ENCODE assay signal across 1 cellular context in the genomic region with DNA sequence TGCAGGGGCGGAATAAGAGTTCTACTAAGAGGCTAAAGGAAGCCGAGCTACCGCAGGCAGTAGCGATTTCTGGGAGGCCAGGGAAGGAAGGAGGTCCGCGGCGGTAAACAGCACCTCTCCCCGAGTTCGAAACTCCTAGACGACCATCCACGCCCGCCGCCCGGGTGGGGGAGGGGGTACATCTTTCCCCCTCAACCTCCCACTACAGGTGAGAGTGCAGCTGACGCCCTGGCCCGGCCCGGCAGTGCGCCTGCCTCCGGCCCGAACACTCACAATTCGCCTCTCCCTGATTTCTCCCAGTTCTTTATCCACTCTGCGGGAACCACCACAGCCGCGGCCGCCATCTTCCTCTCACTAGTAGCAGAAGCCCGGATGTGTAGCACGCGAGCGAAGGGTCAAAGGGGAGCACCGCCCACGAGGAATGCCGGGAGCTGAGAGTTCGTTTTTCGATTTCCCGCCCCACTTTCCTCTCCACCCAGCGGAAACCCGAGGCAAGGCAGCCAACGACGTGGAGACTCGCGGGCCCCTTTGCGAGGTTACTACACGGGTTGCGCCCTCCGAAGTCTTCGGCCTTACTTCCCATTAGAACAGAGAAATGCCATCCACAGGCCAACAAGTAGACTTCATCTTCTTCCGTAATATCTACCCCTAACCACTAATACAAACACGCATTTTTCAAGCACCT.
TF ChIP-seq lines count a peak whose summit lies in the region.

A gene with protein sequence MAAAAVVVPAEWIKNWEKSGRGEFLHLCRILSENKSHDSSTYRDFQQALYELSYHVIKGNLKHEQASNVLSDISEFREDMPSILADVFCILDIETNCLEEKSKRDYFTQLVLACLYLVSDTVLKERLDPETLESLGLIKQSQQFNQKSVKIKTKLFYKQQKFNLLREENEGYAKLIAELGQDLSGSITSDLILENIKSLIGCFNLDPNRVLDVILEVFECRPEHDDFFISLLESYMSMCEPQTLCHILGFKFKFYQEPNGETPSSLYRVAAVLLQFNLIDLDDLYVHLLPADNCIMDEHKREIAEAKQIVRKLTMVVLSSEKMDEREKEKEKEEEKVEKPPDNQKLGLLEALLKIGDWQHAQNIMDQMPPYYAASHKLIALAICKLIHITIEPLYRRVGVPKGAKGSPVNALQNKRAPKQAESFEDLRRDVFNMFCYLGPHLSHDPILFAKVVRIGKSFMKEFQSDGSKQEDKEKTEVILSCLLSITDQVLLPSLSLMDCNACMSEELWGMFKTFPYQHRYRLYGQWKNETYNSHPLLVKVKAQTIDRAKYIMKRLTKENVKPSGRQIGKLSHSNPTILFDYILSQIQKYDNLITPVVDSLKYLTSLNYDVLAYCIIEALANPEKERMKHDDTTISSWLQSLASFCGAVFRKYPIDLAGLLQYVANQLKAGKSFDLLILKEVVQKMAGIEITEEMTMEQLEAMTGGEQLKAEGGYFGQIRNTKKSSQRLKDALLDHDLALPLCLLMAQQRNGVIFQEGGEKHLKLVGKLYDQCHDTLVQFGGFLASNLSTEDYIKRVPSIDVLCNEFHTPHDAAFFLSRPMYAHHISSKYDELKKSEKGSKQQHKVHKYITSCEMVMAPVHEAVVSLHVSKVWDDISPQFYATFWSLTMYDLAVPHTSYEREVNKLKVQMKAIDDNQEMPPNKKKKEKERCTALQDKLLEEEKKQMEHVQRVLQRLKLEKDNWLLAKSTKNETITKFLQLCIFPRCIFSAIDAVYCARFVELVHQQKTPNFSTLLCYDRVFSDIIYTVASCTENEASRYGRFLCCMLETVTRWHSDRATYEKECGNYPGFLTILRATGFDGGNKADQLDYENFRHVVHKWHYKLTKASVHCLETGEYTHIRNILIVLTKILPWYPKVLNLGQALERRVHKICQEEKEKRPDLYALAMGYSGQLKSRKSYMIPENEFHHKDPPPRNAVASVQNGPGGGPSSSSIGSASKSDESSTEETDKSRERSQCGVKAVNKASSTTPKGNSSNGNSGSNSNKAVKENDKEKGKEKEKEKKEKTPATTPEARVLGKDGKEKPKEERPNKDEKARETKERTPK (N-terminal part only) (minus strand): TSS at position 374 of the 685 bp plus-strand sequence. CDS start 30 bp downstream, at position 344.

TF ChIP-seq in HepG2, 621 proteins besides CTCF, POLR2A, EP300 and RAD21 (continued from another document and continues in another):
- TF ChIP-seq, protein P1, sequence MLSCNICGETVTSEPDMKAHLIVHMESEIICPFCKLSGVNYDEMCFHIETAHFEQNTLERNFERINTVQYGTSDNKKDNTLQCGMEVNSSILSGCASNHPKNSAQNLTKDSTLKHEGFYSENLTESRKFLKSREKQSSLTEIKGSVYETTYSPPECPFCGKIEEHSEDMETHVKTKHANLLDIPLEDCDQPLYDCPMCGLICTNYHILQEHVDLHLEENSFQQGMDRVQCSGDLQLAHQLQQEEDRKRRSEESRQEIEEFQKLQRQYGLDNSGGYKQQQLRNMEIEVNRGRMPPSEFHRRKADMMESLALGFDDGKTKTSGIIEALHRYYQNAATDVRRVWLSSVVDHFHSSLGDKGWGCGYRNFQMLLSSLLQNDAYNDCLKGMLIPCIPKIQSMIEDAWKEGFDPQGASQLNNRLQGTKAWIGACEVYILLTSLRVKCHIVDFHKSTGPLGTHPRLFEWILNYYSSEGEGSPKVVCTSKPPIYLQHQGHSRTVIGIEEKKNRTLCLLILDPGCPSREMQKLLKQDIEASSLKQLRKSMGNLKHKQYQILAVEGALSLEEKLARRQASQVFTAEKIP (CRISPR knock-in tag; IDR thresholded peaks at IDR 0.05; ENCODE audit: borderline replicate concordance), result no peak
- TF ChIP-seq PRMT3 (CRISPR knock-in tag; IDR thresholded peaks at IDR 0.05; ENCODE audit: borderline replicate concordance, low read depth), result no peak
- TF ChIP-seq ZFY (CRISPR knock-in tag; IDR thresholded peaks at IDR 0.05), result peak; percentile 62; the same call in 1 of the 2 replicates
- TF ChIP-seq, protein P2, sequence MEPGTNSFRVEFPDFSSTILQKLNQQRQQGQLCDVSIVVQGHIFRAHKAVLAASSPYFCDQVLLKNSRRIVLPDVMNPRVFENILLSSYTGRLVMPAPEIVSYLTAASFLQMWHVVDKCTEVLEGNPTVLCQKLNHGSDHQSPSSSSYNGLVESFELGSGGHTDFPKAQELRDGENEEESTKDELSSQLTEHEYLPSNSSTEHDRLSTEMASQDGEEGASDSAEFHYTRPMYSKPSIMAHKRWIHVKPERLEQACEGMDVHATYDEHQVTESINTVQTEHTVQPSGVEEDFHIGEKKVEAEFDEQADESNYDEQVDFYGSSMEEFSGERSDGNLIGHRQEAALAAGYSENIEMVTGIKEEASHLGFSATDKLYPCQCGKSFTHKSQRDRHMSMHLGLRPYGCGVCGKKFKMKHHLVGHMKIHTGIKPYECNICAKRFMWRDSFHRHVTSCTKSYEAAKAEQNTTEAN (CRISPR knock-in tag; conservative IDR thresholded peaks at IDR 0.05), result 0 out of 2 replicates have a peak, but pooled peaks have one; percentile 28
- no peak for TF ChIP-seq MTF2 (CRISPR knock-in tag; IDR thresholded peaks at IDR 0.05; ENCODE audit: borderline replicate concordance)
- TF ChIP-seq, protein P3, sequence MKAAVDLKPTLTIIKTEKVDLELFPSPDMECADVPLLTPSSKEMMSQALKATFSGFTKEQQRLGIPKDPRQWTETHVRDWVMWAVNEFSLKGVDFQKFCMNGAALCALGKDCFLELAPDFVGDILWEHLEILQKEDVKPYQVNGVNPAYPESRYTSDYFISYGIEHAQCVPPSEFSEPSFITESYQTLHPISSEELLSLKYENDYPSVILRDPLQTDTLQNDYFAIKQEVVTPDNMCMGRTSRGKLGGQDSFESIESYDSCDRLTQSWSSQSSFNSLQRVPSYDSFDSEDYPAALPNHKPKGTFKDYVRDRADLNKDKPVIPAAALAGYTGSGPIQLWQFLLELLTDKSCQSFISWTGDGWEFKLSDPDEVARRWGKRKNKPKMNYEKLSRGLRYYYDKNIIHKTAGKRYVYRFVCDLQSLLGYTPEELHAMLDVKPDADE (CRISPR knock-in tag; IDR thresholded peaks at IDR 0.05), result no peak
- no peak for TF ChIP-seq ETV6 (CRISPR knock-in tag; conservative IDR thresholded peaks at IDR 0.05)
- no peak for TF ChIP-seq AKAP8 (CRISPR knock-in tag; IDR thresholded peaks at IDR 0.05)
- TF ChIP-seq MTA1 (CRISPR knock-in tag; IDR thresholded peaks at IDR 0.05; ENCODE audit: borderline replicate concordance), result no peak
- TF ChIP-seq, protein P4, sequence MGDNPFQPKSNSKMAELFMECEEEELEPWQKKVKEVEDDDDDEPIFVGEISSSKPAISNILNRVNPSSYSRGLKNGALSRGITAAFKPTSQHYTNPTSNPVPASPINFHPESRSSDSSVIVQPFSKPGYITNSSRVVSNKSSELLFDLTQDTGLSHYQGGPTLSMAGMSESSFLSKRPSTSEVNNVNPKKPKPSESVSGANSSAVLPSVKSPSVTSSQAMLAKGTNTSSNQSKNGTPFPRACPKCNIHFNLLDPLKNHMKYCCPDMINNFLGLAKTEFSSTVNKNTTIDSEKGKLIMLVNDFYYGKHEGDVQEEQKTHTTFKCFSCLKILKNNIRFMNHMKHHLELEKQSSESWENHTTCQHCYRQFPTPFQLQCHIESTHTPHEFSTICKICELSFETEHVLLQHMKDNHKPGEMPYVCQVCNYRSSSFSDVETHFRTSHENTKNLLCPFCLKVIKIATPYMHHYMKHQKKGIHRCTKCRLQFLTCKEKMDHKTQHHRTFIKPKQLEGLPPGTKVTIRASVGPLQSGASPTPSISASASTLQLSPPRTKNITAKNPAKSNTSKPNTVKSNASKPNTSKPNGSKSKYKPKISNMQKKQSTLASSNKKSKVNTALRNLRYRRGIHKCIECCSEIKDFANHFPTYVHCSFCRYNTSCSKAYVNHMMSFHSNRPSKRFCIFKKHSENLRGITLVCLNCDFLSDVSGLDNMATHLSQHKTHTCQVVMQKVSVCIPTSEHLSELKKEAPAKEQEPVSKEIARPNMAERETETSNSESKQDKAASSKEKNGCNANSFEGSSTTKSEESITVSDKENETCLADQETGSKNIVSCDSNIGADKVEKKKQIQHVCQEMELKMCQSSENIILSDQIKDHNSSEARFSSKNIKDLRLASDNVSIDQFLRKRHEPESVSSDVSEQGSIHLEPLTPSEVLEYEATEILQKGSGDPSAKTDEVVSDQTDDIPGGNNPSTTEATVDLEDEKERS (CRISPR knock-in tag; IDR thresholded peaks at IDR 0.05), result no peak
- no peak for TF ChIP-seq ELF4 (CRISPR knock-in tag; IDR thresholded peaks at IDR 0.05; ENCODE audit: borderline replicate concordance)
- peak; percentile 93 for TF ChIP-seq BHLHE40 (IDR thresholded peaks at IDR 0.05; ENCODE audit: low read length)
- TF ChIP-seq ZSCAN12 (CRISPR knock-in tag; IDR thresholded peaks at IDR 0.05), result no peak
- TF ChIP-seq, protein P5, sequence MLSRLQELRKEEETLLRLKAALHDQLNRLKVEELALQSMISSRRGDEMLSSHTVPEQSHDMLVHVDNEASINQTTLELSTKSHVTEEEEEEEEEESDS (CRISPR knock-in tag; IDR thresholded peaks at IDR 0.05; ENCODE audit: borderline replicate concordance), result no peak
- TF ChIP-seq, protein P6, sequence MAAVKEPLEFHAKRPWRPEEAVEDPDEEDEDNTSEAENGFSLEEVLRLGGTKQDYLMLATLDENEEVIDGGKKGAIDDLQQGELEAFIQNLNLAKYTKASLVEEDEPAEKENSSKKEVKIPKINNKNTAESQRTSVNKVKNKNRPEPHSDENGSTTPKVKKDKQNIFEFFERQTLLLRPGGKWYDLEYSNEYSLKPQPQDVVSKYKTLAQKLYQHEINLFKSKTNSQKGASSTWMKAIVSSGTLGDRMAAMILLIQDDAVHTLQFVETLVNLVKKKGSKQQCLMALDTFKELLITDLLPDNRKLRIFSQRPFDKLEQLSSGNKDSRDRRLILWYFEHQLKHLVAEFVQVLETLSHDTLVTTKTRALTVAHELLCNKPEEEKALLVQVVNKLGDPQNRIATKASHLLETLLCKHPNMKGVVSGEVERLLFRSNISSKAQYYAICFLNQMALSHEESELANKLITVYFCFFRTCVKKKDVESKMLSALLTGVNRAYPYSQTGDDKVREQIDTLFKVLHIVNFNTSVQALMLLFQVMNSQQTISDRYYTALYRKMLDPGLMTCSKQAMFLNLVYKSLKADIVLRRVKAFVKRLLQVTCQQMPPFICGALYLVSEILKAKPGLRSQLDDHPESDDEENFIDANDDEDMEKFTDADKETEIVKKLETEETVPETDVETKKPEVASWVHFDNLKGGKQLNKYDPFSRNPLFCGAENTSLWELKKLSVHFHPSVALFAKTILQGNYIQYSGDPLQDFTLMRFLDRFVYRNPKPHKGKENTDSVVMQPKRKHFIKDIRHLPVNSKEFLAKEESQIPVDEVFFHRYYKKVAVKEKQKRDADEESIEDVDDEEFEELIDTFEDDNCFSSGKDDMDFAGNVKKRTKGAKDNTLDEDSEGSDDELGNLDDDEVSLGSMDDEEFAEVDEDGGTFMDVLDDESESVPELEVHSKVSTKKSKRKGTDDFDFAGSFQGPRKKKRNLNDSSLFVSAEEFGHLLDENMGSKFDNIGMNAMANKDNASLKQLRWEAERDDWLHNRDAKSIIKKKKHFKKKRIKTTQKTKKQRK (IDR thresholded peaks at IDR 0.05; ENCODE audit: low read length), result no peak
- TF ChIP-seq ZFYVE20 (CRISPR knock-in tag; IDR thresholded peaks at IDR 0.05; ENCODE audit: borderline replicate concordance, low read depth), result no peak
- TF ChIP-seq ZNF234 (CRISPR knock-in tag; conservative IDR thresholded peaks at IDR 0.05), result no peak
- TF ChIP-seq KLF9 (CRISPR knock-in tag; IDR thresholded peaks at IDR 0.05; ENCODE audit: low read depth), result no peak
- TF ChIP-seq MEF2D (CRISPR knock-in tag; IDR thresholded peaks at IDR 0.05), result peak; percentile 25; the same call in 1 of the 2 replicates
- no peak for TF ChIP-seq ZNF430 (CRISPR knock-in tag; IDR thresholded peaks at IDR 0.05)
- TF ChIP-seq LCORL (IDR thresholded peaks at IDR 0.05), result no peak
- TF ChIP-seq LCORL (CRISPR knock-in tag; IDR thresholded peaks at IDR 0.05), result no peak
- TF ChIP-seq, protein P7, sequence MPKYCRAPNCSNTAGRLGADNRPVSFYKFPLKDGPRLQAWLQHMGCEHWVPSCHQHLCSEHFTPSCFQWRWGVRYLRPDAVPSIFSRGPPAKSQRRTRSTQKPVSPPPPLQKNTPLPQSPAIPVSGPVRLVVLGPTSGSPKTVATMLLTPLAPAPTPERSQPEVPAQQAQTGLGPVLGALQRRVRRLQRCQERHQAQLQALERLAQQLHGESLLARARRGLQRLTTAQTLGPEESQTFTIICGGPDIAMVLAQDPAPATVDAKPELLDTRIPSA (CRISPR knock-in tag; IDR thresholded peaks at IDR 0.05; ENCODE audit: borderline replicate concordance), result no peak
- TF ChIP-seq, protein P8, sequence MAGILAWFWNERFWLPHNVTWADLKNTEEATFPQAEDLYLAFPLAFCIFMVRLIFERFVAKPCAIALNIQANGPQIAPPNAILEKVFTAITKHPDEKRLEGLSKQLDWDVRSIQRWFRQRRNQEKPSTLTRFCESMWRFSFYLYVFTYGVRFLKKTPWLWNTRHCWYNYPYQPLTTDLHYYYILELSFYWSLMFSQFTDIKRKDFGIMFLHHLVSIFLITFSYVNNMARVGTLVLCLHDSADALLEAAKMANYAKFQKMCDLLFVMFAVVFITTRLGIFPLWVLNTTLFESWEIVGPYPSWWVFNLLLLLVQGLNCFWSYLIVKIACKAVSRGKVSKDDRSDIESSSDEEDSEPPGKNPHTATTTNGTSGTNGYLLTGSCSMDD (CRISPR knock-in tag; IDR thresholded peaks at IDR 0.05), result no peak
- TF ChIP-seq, protein P9, sequence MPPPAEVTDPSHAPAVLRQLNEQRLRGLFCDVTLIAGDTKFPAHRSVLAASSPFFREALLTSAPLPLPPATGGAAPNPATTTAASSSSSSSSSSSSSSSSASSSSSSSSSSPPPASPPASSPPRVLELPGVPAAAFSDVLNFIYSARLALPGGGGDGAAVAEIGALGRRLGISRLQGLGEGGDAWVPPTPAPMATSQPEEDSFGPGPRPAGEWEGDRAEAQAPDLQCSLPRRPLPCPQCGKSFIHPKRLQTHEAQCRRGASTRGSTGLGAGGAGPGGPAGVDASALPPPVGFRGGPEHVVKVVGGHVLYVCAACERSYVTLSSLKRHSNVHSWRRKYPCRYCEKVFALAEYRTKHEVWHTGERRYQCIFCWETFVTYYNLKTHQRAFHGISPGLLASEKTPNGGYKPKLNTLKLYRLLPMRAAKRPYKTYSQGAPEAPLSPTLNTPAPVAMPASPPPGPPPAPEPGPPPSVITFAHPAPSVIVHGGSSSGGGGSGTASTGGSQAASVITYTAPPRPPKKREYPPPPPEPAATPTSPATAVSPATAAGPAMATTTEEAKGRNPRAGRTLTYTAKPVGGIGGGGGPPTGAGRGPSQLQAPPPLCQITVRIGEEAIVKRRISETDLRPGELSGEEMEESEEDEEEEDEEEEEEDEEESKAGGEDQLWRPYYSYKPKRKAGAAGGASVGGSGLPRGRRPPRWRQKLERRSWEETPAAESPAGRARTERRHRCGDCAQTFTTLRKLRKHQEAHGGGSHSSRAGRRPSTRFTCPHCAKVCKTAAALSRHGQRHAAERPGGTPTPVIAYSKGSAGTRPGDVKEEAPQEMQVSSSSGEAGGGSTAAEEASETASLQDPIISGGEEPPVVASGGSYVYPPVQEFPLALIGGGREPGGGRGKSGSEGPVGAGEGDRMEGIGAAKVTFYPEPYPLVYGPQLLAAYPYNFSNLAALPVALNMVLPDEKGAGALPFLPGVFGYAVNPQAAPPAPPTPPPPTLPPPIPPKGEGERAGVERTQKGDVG (CRISPR knock-in tag; IDR thresholded peaks at IDR 0.05; ENCODE audit: borderline replicate concordance), result no peak
- no peak for TF ChIP-seq ZNF253 (CRISPR knock-in tag; IDR thresholded peaks at IDR 0.05; ENCODE audit: borderline replicate concordance)
- TF ChIP-seq ZNF607 (CRISPR knock-in tag; IDR thresholded peaks at IDR 0.05; ENCODE audit: borderline replicate concordance), result no peak
- no peak for TF ChIP-seq ZNF660 (CRISPR knock-in tag; IDR thresholded peaks at IDR 0.05; ENCODE audit: borderline replicate concordance, low read depth)
